27 cellular contexts compared by ENCODE assay signal in genomic region chr10:132071667-132072066, GRCh38.
"Had no signal": no experiment of that assay in that cellular context is flagged by ENCODE, and none has a peak within 500 bp of the region (broad histone marks: within the 10 kb centered on the region; RNA-seq: fewer than 3 reads in every experiment).

No MANE protein-coding gene starts in this region.

- H3K9me3 ChIP-seq: suprapubic skin, testis, thyroid gland, transverse colon, upper lobe of right lung, uterus, vagina had no signal

- H3K4me3 ChIP-seq: stomach, suprapubic skin, testis, thoracic aorta, thyroid gland, tibial artery, tibial nerve, transverse colon, upper lobe of left lung, upper lobe of right lung, uterus, vagina had no signal

- H3K27ac ChIP-seq: stomach, suprapubic skin, testis, thoracic aorta, thyroid gland, tibial artery, tibial nerve, transverse colon, upper lobe of left lung, upper lobe of right lung, uterus, vagina had no signal

- ATAC-seq: stimulated activated effector memory CD8-positive, alpha-beta T cell treated with anti-CD3 and anti-CD28 coated beads, Interleukin-12 subunit alpha, Interleukin-12 subunit beta, amount 100 ng/mL, for 72 hours; stimulated activated memory B cell treated with anti-CD40 and anti-IgM and Interleukin-4, amounts not matched to agents 10 μg/mL and 1 μg/mL and 100 μg/mL, for 72 hours; stimulated activated naive B cell treated with anti-CD40 and anti-IgM and Interleukin-4, amounts not matched to agents 10 μg/mL and 1 μg/mL and 100 μg/mL, for 72 hours; stimulated activated naive CD8-positive, alpha-beta T cell treated with anti-CD3 and anti-CD28 coated beads, Interleukin-15, amount 100 ng/mL, for 72 hours; stimulated activated naive CD8-positive, alpha-beta T cell treated with anti-CD3 and anti-CD28 coated beads, Interleukin-15, Interleukin-2, amounts not matched to agents 100 U/mL and 50 U/mL, for 24 hours; upper lobe of right lung had no signal

- H3K36me3 ChIP-seq: stomach, suprapubic skin, thoracic aorta, thyroid gland, tibial artery, tibial nerve, transverse colon, upper lobe of left lung, upper lobe of right lung, uterus, vagina had no signal

- H3K4me1 ChIP-seq: transverse colon, upper lobe of left lung, upper lobe of right lung, uterus had no signal

- FAIRE-seq: urothelium cell line had no signal

- DNase-seq: stimulated activated CD4-positive, alpha-beta T cell treated with anti-CD3 and anti-CD28 coated beads, Interleukin-2, amount 100 ng/mL, for 48 hours; stimulated activated CD4-positive, alpha-beta T cell treated with anti-CD3 and anti-CD28 coated beads, Interleukin-4, amount 100 ng/mL, for 1 hour; stimulated activated CD4-positive, alpha-beta T cell treated with anti-CD3 and anti-CD28 coated beads, Interleukin-4, amount 100 ng/mL, for 24 hours; stimulated activated CD4-positive, alpha-beta T cell treated with anti-CD3 and anti-CD28 coated beads, Interleukin-4, amount 100 ng/mL, for 4 hours; stimulated activated CD8-positive, alpha-beta memory T cell treated with anti-CD3 and anti-CD28 coated beads, Interleukin-4, amount 100 ng/mL, for 48 hours; stimulated activated naive B cell treated with anti-CD40 and anti-IgM and Interleukin-4, amounts not matched to agents 10 μg/mL and 1 μg/mL and 100 μg/mL, for 72 hours; stimulated activated naive CD4-positive, alpha-beta T cell; stimulated activated naive CD4-positive, alpha-beta T cell treated with Interleukin-2 at 50 U/mL for 16 hours; stimulated activated naive CD8-positive, alpha-beta T cell treated with anti-CD3 and anti-CD28 coated beads, Interleukin-15, amount 100 ng/mL, for 72 hours; stimulated activated naive CD8-positive, alpha-beta T cell treated with anti-CD3 and anti-CD28 coated beads, Interleukin-15, Interleukin-2, amounts not matched to agents 100 U/mL and 50 U/mL, for 24 hours; stomach; substantia nigra; testis; thyroid gland; tibial artery; transverse colon; trophoblast cell; upper lobe of left lung; upper lobe of right lung; uterus had no signal

- H3K27me3 ChIP-seq: stomach, suprapubic skin, testis, thyroid gland, tibial artery, tibial nerve, upper lobe of left lung, upper lobe of right lung, uterus, vagina had no signal
